8 cellular contexts compared by ENCODE assay signal in genomic region chr6:10721850-10722569, GRCh38. TPM values are rescaled to one million over a fixed set of nuclear protein-coding genes. Genes with fewer than 3 reads are reported as not detected.
A peak's percentile ranks its signal among the peaks of the same experiment; 100 is the strongest.
DNase-seq lines count a peak whose midpoint lies in the region; ATAC-seq and TF ChIP-seq lines count a peak whose summit lies in the region.

No MANE protein-coding gene starts in this region.

- H3K4me1 ChIP-seq in gastrocnemius medialis: peaks cover 26% of the 10 kb centered on the region in 2 donors

- intact Hi-C loops in gastrocnemius medialis (cut with DNase I; ENCODE audit: low total_unique reads): loop anchor here (1.0 kb wide), 3 partner anchors 25 to 212 kb away; partner anchors contain the start of genes C6orf52, PAK1IP1 and TMEM14B

- peaks cover 0 to 20% of the 10 kb centered on the region in 2 donors for H3K36me3 ChIP-seq in gastrocnemius medialis

- peaks cover 27% of the 10 kb centered on the region for H3K4me1 Mint-ChIP-seq in T-helper 17 cell

- no peak for TF ChIP-seq POLR2A in gastrocnemius medialis (IDR thresholded peaks at IDR 0.05)

- ATAC-seq in T-helper 17 cell (no peak), gastrocnemius medialis (peak in 1 of 2 donors; percentile 9), HG03521 (IDR thresholded peaks at IDR 0.05; ENCODE audit: unreplicated experiment) (no peak), GM19397 (IDR thresholded peaks at IDR 0.05; ENCODE audit: unreplicated experiment) (no peak)

- H3K27me3 ChIP-seq in gastrocnemius medialis: no peaks in the 10 kb centered on the region

- peak overlapping the region; percentile 98 for H3K4me3 Mint-ChIP-seq in T-helper 17 cell

- H3K27me3 Mint-ChIP-seq in T-helper 17 cell: no peaks in the 10 kb centered on the region

- H3K27ac ChIP-seq in gastrocnemius medialis: peak overlapping the region; percentile 87 to 96 (median 90)

- TF ChIP-seq CTCF in GM12864 (IDR thresholded peaks at IDR 0.05; ENCODE audit: low read depth, low read length, missing control alignments) (no peak), fibroblast of pulmonary artery (IDR thresholded peaks at IDR 0.05; ENCODE audit: low read length, missing control alignments) (no peak), gastrocnemius medialis (IDR thresholded peaks at IDR 0.05 in 4 of 5, conservative IDR thresholded peaks at IDR 0.05 in 1 of 5) (no peak)

- in situ Hi-C loops in gastrocnemius medialis (cut with MboI; ENCODE audit: low sequenced_read_pairs in 4 of 4): no loop called here

- no peaks in the 10 kb centered on the region for H3K36me3 Mint-ChIP-seq in T-helper 17 cell (ENCODE audit: low read depth)

- H3K4me3 ChIP-seq in GM12864 (ENCODE audit: low read depth, low read length) (peak overlapping the region; percentile 58), fibroblast of pulmonary artery (replicated peaks; ENCODE audit: low read depth, low read length) (peak overlapping the region; percentile 90), gastrocnemius medialis (peak overlapping the region; percentile 64 to 80 (median 73))

- H3K27ac Mint-ChIP-seq in T-helper 17 cell: peak overlapping the region; percentile 88

- H3K9me3 ChIP-seq in T-helper 17 cell (ENCODE audit: control insufficient read depth, low read length, poor library complexity, severe bottlenecking) (no peaks in the 10 kb centered on the region), gastrocnemius medialis (no peaks in the 10 kb centered on the region)

- DNase-seq in GM12864 (ENCODE audit: low read depth): no peak
- DNase-seq in T-helper 17 cell: no peak
- no peak for DNase-seq in fibroblast of pulmonary artery (ENCODE audit: low read depth)
- DNase-seq in gastrocnemius medialis: no peak
- DNase-seq in HuH-7 (ENCODE audit: low spot score): no peak
- DNase-seq in mucosa of gallbladder (ENCODE audit: low spot score): no peak

RNA-seq across cellular contexts. Expression of gene TMEM14C, which starts 0.9 kb away (rescaled TPM):
- total RNA-seq in T-helper 17 cell: 10 to 100 TPM; 31.5 to 37.5 TPM
- 100 to 1,000 TPM in 3 of 4 donors, 10 to 100 TPM in 1; 93.2 to 130 (median 117) TPM for total RNA-seq in gastrocnemius medialis
- 111 TPM for total RNA-seq in mucosa of gallbladder

RNA-seq across cellular contexts. Expression of gene TMEM14B, which starts 25.6 kb away (rescaled TPM):
- total RNA-seq in T-helper 17 cell: 10 to 100 TPM; 50.8 to 59.8 TPM
- 10 to 100 TPM; 68.3 to 93.8 (median 79.4) TPM for total RNA-seq in gastrocnemius medialis
- 72.5 TPM for total RNA-seq in mucosa of gallbladder

RNA-seq across cellular contexts. Expression of gene PAK1IP1, which starts 27.2 kb away (rescaled TPM):
- total RNA-seq in T-helper 17 cell (1 to 10 TPM; 4.3 to 6.3 TPM), gastrocnemius medialis (10 to 100 TPM in 3 of 4 donors, 1 to 10 TPM in 1; 5.5 to 18.8 (median 14.2) TPM), mucosa of gallbladder (7.3 TPM)

RNA-seq across cellular contexts. Expression of gene C6orf52, which starts 27.6 kb away (rescaled TPM):
- total RNA-seq in T-helper 17 cell (1 to 10 TPM in 1 of 2 donors, not detected in 1; 1.6 TPM), gastrocnemius medialis (1 to 10 TPM in 1 of 4 donors, not detected in 3; 2.8 TPM), mucosa of gallbladder (0.69 TPM)
